11 cellular contexts compared by ENCODE assay signal in the genomic region with DNA sequence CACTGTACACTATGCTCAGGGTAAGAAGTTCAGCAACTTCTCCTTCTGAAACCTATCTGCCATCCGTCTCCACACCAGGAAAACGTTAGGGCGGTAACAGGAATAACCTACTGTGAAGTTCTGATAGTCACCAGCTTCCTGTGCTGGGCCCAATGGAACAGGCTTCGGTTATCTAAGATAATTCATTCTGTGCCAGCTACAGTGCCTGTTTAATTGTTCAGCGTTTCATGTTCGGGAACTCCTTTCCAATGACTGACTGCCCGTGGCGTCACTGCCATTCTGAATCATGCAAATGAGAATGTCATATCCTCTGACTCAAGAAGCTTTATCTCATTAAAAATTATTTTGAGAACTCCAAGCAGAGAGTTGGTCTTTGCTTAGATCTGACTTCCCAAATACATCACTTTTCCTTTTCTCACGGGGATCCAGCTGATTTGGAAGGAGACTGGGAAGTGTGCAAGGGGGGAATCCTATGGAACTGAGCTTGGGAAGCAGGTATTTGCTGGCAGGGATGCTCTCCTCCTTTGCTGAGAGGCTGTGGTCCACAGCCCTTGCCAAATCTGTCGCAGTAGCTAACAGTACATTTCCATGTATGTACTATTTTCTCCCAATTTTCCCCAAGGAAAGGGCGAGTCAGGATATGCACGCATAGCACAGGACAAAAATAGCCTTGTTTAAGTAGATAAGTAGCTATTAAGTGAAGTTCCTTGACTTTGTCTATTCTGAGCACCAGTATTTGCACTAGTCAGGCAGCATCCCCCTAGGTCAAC.
DNase-seq lines count a peak whose midpoint lies in the region; ATAC-seq lines count a peak whose summit lies in the region.
"Had no signal": no experiment of that assay in that cellular context is flagged by ENCODE, and none has a peak within 500 bp of the region (broad histone marks: within the 10 kb centered on the region; RNA-seq: fewer than 3 reads in every experiment).

No MANE protein-coding gene starts in this region.

- H3K9me3 Mint-ChIP-seq in stimulated activated naive B cell treated with anti-CD40 and anti-IgM and Interleukin-4, amounts not matched to agents 10 μg/mL and 1 μg/mL and 100 μg/mL, for 72 hours, result no peaks in the 10 kb centered on the region

- peak; percentile 51 to 69 for ATAC-seq in stimulated activated naive B cell treated with anti-CD40 and anti-IgM and Interleukin-4, amounts not matched to agents 10 μg/mL and 1 μg/mL and 100 μg/mL, for 72 hours (replicated peaks)
- ATAC-seq in GM18520 (IDR thresholded peaks at IDR 0.05; ENCODE audit: unreplicated experiment) (no peak), HG03135 (IDR thresholded peaks at IDR 0.05; ENCODE audit: unreplicated experiment) (no peak)

- no peaks in the 10 kb centered on the region for H3K27me3 Mint-ChIP-seq in stimulated activated naive B cell treated with anti-CD40 and anti-IgM and Interleukin-4, amounts not matched to agents 10 μg/mL and 1 μg/mL and 100 μg/mL, for 72 hours
- H3K27me3 Mint-ChIP-seq: activated naive CD8-positive, alpha-beta T cell treated with anti-CD3 and anti-CD28 coated beads, Interleukin-2, amount 10 ng/mL, durations not matched to agents 7 days and 5 days had no signal

- DNase-seq in HS-27A (ENCODE audit: low read depth), result peak; percentile 56
- DNase-seq in amniotic stem cell (lab: John Stamatoyannopoulos, UW), result peak; percentile 29
- DNase-seq in glomerular visceral epithelial cell (ENCODE audit: extremely low spot score), result peak; percentile 24
- DNase-seq in stimulated activated naive B cell treated with anti-CD40 and anti-IgM and Interleukin-4, amounts not matched to agents 10 μg/mL and 1 μg/mL and 100 μg/mL, for 72 hours, result no peak
- DNase-seq in activated CD8-positive, alpha-beta memory T cell treated with anti-CD3 and anti-CD28 coated beads, Interleukin-2, amount 50 U/mL, for 4 hours, result no peak
- DNase-seq in cortex of kidney (lab: John Stamatoyannopoulos, UW), result no peak
- DNase-seq: activated naive CD8-positive, alpha-beta T cell treated with anti-CD3 and anti-CD28 coated beads, Interleukin-2, amount 10 ng/mL, durations not matched to agents 7 days and 5 days; NCI-H2107; T1000 had no signal

- H3K4me1 Mint-ChIP-seq in stimulated activated naive B cell treated with anti-CD40 and anti-IgM and Interleukin-4, amounts not matched to agents 10 μg/mL and 1 μg/mL and 100 μg/mL, for 72 hours, result peaks cover 0 to 5% of the 10 kb centered on the region in 2 donors

- no peak overlapping the region for H3K4me3 Mint-ChIP-seq in stimulated activated naive B cell treated with anti-CD40 and anti-IgM and Interleukin-4, amounts not matched to agents 10 μg/mL and 1 μg/mL and 100 μg/mL, for 72 hours
- H3K4me3 Mint-ChIP-seq: activated naive CD8-positive, alpha-beta T cell treated with anti-CD3 and anti-CD28 coated beads, Interleukin-2, amount 10 ng/mL, durations not matched to agents 7 days and 5 days had no signal

- no peak overlapping the region for H3K27ac Mint-ChIP-seq in stimulated activated naive B cell treated with anti-CD40 and anti-IgM and Interleukin-4, amounts not matched to agents 10 μg/mL and 1 μg/mL and 100 μg/mL, for 72 hours
- H3K27ac Mint-ChIP-seq: activated naive CD8-positive, alpha-beta T cell treated with anti-CD3 and anti-CD28 coated beads, Interleukin-2, amount 10 ng/mL, durations not matched to agents 7 days and 5 days had no signal

- H3K36me3 Mint-ChIP-seq in stimulated activated naive B cell treated with anti-CD40 and anti-IgM and Interleukin-4, amounts not matched to agents 10 μg/mL and 1 μg/mL and 100 μg/mL, for 72 hours, result peaks cover 0 to 4% of the 10 kb centered on the region in 2 donors

Comparison
In these comparisons a context has a peak if more than half of its experiments do, and no peak if none do; other contexts are left out.
1. DNase-seq: peak in HS-27A (single experiment), amniotic stem cell (single experiment) and glomerular visceral epithelial cell (single experiment); none in stimulated activated naive B cell treated with anti-CD40 and anti-IgM and Interleukin-4, amounts not matched to agents 10 μg/mL and 1 μg/mL and 100 μg/mL, for 72 hours (single experiment), activated CD8-positive, alpha-beta memory T cell treated with anti-CD3 and anti-CD28 coated beads, Interleukin-2, amount 50 U/mL, for 4 hours (single experiment) and cortex of kidney (single experiment).
2. ATAC-seq: peak in stimulated activated naive B cell treated with anti-CD40 and anti-IgM and Interleukin-4, amounts not matched to agents 10 μg/mL and 1 μg/mL and 100 μg/mL, for 72 hours (2 of 2); none in GM18520 (single experiment) and HG03135 (single experiment).